ENCODE assay signal across 8 cellular contexts in genomic region chr19:13132471-13133166, GRCh38. TPM values are rescaled to one million over a fixed set of nuclear protein-coding genes. Genes with fewer than 3 reads are reported as not detected.
DNase-seq lines count a peak whose midpoint lies in the region; ATAC-seq and TF ChIP-seq lines count a peak whose summit lies in the region.

No MANE protein-coding gene starts in this region.

- peak overlapping the region; percentile 77 for H3K4me3 Mint-ChIP-seq in activated T-helper 1 cell treated with anti-CD3 and anti-CD28 coated beads, Interleukin-12 subunit alpha, Interleukin-12 subunit beta, Interleukin-2, Interleukin-4 antibody, amounts not matched to agents 30 ng/mL and 10 ng/mL and 1 ng/mL, durations not matched to agents 14 hours and 24 hours and 36 hours
- H3K4me3 Mint-ChIP-seq in type B pancreatic cell: no peak overlapping the region

- H3K27me3 Mint-ChIP-seq in activated T-helper 1 cell treated with anti-CD3 and anti-CD28 coated beads, Interleukin-12 subunit alpha, Interleukin-12 subunit beta, Interleukin-2, Interleukin-4 antibody, amounts not matched to agents 30 ng/mL and 10 ng/mL and 1 ng/mL, durations not matched to agents 14 hours and 24 hours and 36 hours (ENCODE audit: insufficient read depth): no peaks in the 10 kb centered on the region
- H3K27me3 Mint-ChIP-seq in type B pancreatic cell: no peaks in the 10 kb centered on the region

- no peaks in the 10 kb centered on the region for H3K9me3 Mint-ChIP-seq in activated T-helper 1 cell treated with anti-CD3 and anti-CD28 coated beads, Interleukin-12 subunit alpha, Interleukin-12 subunit beta, Interleukin-2, Interleukin-4 antibody, amounts not matched to agents 30 ng/mL and 10 ng/mL and 1 ng/mL, durations not matched to agents 14 hours and 24 hours and 36 hours
- H3K9me3 Mint-ChIP-seq in type B pancreatic cell: no peaks in the 10 kb centered on the region

- H3K27ac Mint-ChIP-seq in activated T-helper 1 cell treated with anti-CD3 and anti-CD28 coated beads, Interleukin-12 subunit alpha, Interleukin-12 subunit beta, Interleukin-2, Interleukin-4 antibody, amounts not matched to agents 30 ng/mL and 10 ng/mL and 1 ng/mL, durations not matched to agents 14 hours and 24 hours and 36 hours: peak overlapping the region; percentile 90
- peak overlapping the region; percentile 5 for H3K27ac Mint-ChIP-seq in type B pancreatic cell

- intact Hi-C loops in activated T-helper 1 cell treated with anti-CD3 and anti-CD28 coated beads, Interleukin-12 subunit alpha, Interleukin-12 subunit beta, Interleukin-2, Interleukin-4 antibody, amounts not matched to agents 30 ng/mL and 10 ng/mL and 1 ng/mL, durations not matched to agents 14 hours and 24 hours and 36 hours (cut with micrococcal nuclease): loop anchor here (1.0 to 2.0 kb wide), 6 partner anchors 14 to 129 kb away; partner anchors contain the start of genes IER2, NACC1 and STX10

- TF ChIP-seq CTCF in type B pancreatic cell (conservative IDR thresholded peaks at IDR 0.05): no peak

- peaks cover 41% of the 10 kb centered on the region for H3K4me1 Mint-ChIP-seq in activated T-helper 1 cell treated with anti-CD3 and anti-CD28 coated beads, Interleukin-12 subunit alpha, Interleukin-12 subunit beta, Interleukin-2, Interleukin-4 antibody, amounts not matched to agents 30 ng/mL and 10 ng/mL and 1 ng/mL, durations not matched to agents 14 hours and 24 hours and 36 hours (ENCODE audit: low read depth)
- peaks cover 17% of the 10 kb centered on the region for H3K4me1 Mint-ChIP-seq in type B pancreatic cell (ENCODE audit: unreplicated experiment)

- DNase-seq in activated naive CD4-positive, alpha-beta T cell treated with Interleukin-2 at 50 U/mL for 16 hours: peak; percentile 75
- DNase-seq in activated naive CD4-positive, alpha-beta T cell (lab: John Stamatoyannopoulos, UW): no peak
- DNase-seq in activated T-helper 1 cell treated with anti-CD3 and anti-CD28 coated beads, Interleukin-12 subunit alpha, Interleukin-12 subunit beta, Interleukin-2, Interleukin-4 antibody, amounts not matched to agents 30 ng/mL and 10 ng/mL and 1 ng/mL, durations not matched to agents 14 hours and 24 hours and 36 hours (ENCODE audit: low spot score): peak; percentile 46
- DNase-seq in iris pigment epithelial cell (ENCODE audit: low read depth) (peak; percentile 86), type B pancreatic cell (ENCODE audit: extremely low spot score, unreplicated experiment) (no peak), UCSD-AML1 (lab: John Stamatoyannopoulos, UW; ENCODE audit: unreplicated experiment) (no peak), globus pallidus (ENCODE audit: low spot score) (no peak)

- H3K36me3 Mint-ChIP-seq in activated T-helper 1 cell treated with anti-CD3 and anti-CD28 coated beads, Interleukin-12 subunit alpha, Interleukin-12 subunit beta, Interleukin-2, Interleukin-4 antibody, amounts not matched to agents 30 ng/mL and 10 ng/mL and 1 ng/mL, durations not matched to agents 14 hours and 24 hours and 36 hours (ENCODE audit: low read depth): peaks cover 24% of the 10 kb centered on the region
- H3K36me3 Mint-ChIP-seq in type B pancreatic cell: peaks cover 8% of the 10 kb centered on the region

- no peak for ATAC-seq in GM21528 (IDR thresholded peaks at IDR 0.05; ENCODE audit: low FRiP score, unreplicated experiment)

RNA-seq across cellular contexts. Expression of gene NACC1, which starts 14.6 kb away (rescaled TPM):
- 124 TPM in 2 replicates for total RNA-seq in activated T-helper 1 cell treated with anti-CD3 and anti-CD28 coated beads, Interleukin-12 subunit alpha, Interleukin-12 subunit beta, Interleukin-2, Interleukin-4 antibody, amounts not matched to agents 30 ng/mL and 10 ng/mL and 1 ng/mL, durations not matched to agents 14 hours and 24 hours and 36 hours
- 66.8 and 77.9 TPM in 2 replicates for total RNA-seq in type B pancreatic cell (ENCODE audit: low replicate concordance)

RNA-seq across cellular contexts. Expression of gene TRMT1, which starts 16.1 kb away (rescaled TPM):
- 154 and 157 TPM in 2 replicates for total RNA-seq in activated T-helper 1 cell treated with anti-CD3 and anti-CD28 coated beads, Interleukin-12 subunit alpha, Interleukin-12 subunit beta, Interleukin-2, Interleukin-4 antibody, amounts not matched to agents 30 ng/mL and 10 ng/mL and 1 ng/mL, durations not matched to agents 14 hours and 24 hours and 36 hours
- 48.1 and 69.7 TPM in 2 replicates for total RNA-seq in type B pancreatic cell (ENCODE audit: low replicate concordance)

RNA-seq across cellular contexts. Expression of gene STX10, which starts 17.6 kb away (rescaled TPM):
- total RNA-seq in activated T-helper 1 cell treated with anti-CD3 and anti-CD28 coated beads, Interleukin-12 subunit alpha, Interleukin-12 subunit beta, Interleukin-2, Interleukin-4 antibody, amounts not matched to agents 30 ng/mL and 10 ng/mL and 1 ng/mL, durations not matched to agents 14 hours and 24 hours and 36 hours: 73.8 and 78.1 TPM in 2 replicates
- total RNA-seq in type B pancreatic cell (ENCODE audit: low replicate concordance): 45.2 and 46.8 TPM in 2 replicates

RNA-seq across cellular contexts. Expression of gene IER2, which starts 17.6 kb away (rescaled TPM):
- total RNA-seq in activated T-helper 1 cell treated with anti-CD3 and anti-CD28 coated beads, Interleukin-12 subunit alpha, Interleukin-12 subunit beta, Interleukin-2, Interleukin-4 antibody, amounts not matched to agents 30 ng/mL and 10 ng/mL and 1 ng/mL, durations not matched to agents 14 hours and 24 hours and 36 hours: 173 and 175 TPM in 2 replicates
- 103 and 322 TPM in 2 replicates for total RNA-seq in type B pancreatic cell (ENCODE audit: low replicate concordance)

RNA-seq across cellular contexts. Expression of gene LYL1, which starts 30.0 kb away (rescaled TPM):
- total RNA-seq in activated T-helper 1 cell treated with anti-CD3 and anti-CD28 coated beads, Interleukin-12 subunit alpha, Interleukin-12 subunit beta, Interleukin-2, Interleukin-4 antibody, amounts not matched to agents 30 ng/mL and 10 ng/mL and 1 ng/mL, durations not matched to agents 14 hours and 24 hours and 36 hours: 2.4 and 2.5 TPM in 2 replicates
- total RNA-seq in type B pancreatic cell (ENCODE audit: low replicate concordance): 0.19 TPM in 1 of 2 replicates, not detected in the other

Comparison
In these comparisons a context has a peak if more than half of its experiments do, and no peak if none do; other contexts are left out.
1. DNase-seq: peak in activated naive CD4-positive, alpha-beta T cell treated with Interleukin-2 at 50 U/mL for 16 hours (single experiment), activated T-helper 1 cell treated with anti-CD3 and anti-CD28 coated beads, Interleukin-12 subunit alpha, Interleukin-12 subunit beta, Interleukin-2, Interleukin-4 antibody, amounts not matched to agents 30 ng/mL and 10 ng/mL and 1 ng/mL, durations not matched to agents 14 hours and 24 hours and 36 hours (single experiment) and iris pigment epithelial cell (single experiment); none in activated naive CD4-positive, alpha-beta T cell (0 of 4), type B pancreatic cell (single experiment), UCSD-AML1 (single experiment) and globus pallidus (single experiment).